ENCODE assay signal across 13 cellular contexts in genomic region chr12:8675471-8676083, GRCh38. TPM values are rescaled to one million over a fixed set of nuclear protein-coding genes. Genes with fewer than 3 reads are reported as not detected.
DNase-seq lines count a peak whose midpoint lies in the region; ATAC-seq, FAIRE-seq and TF ChIP-seq lines count a peak whose summit lies in the region.
"Had no signal": no experiment of that assay in that cellular context is flagged by ENCODE, and none has a peak within 500 bp of the region (broad histone marks: within the 10 kb centered on the region; RNA-seq: fewer than 3 reads in every experiment).

No MANE protein-coding gene starts in this region.

- peaks cover 3 to 18% (median 13%) of the 10 kb centered on the region in 7 donors for H3K9me3 Mint-ChIP-seq in CD14-positive monocyte
- H3K9me3 Mint-ChIP-seq: activated naive CD4-positive, alpha-beta T cell treated with anti-CD3 and anti-CD28 coated beads for 36 hours had no signal

- peak overlapping the region in 1 of 2 donors; percentile 72 for H3K4me3 Mint-ChIP-seq in CD14-positive monocyte
- H3K4me3 Mint-ChIP-seq: activated naive CD4-positive, alpha-beta T cell treated with anti-CD3 and anti-CD28 coated beads for 36 hours had no signal

- no peaks in the 10 kb centered on the region for H3K36me3 ChIP-seq in kidney (ENCODE audit: control insufficient read depth in 1 of 2, insufficient read depth in 2 of 2, low read length in 2 of 2)
- H3K36me3 ChIP-seq: prostate gland had no signal

- ATAC-seq in GM19468 (IDR thresholded peaks at IDR 0.05; ENCODE audit: extremely low read depth, unreplicated experiment), result peak; percentile 26

- no peak overlapping the region for H3K27ac ChIP-seq in kidney (ENCODE audit: low read depth in 2 of 2, low read length in 2 of 2)

- peaks cover 0 to 5% of the 10 kb centered on the region in 2 donors for H3K36me3 Mint-ChIP-seq in CD14-positive monocyte

- TF ChIP-seq CTCF in CD14-positive monocyte (IDR thresholded peaks at IDR 0.05) (no peak), kidney (IDR thresholded peaks at IDR 0.05; ENCODE audit: borderline replicate concordance, extremely low read depth, insufficient read depth) (no peak)

- H3K4me3 ChIP-seq in kidney (ENCODE audit: low read length in 2 of 2), result no peak overlapping the region
- H3K4me3 ChIP-seq: prostate gland had no signal

- peak overlapping the region; percentile 80 to 95 (median 91) for H3K27ac Mint-ChIP-seq in CD14-positive monocyte
- H3K27ac Mint-ChIP-seq: activated naive CD4-positive, alpha-beta T cell treated with anti-CD3 and anti-CD28 coated beads for 36 hours had no signal

- H3K4me1 Mint-ChIP-seq in CD14-positive monocyte, result peaks cover 25% of the 10 kb centered on the region

- intact Hi-C loops in CD14-positive monocyte (cut with micrococcal nuclease), result no loop called here
- intact Hi-C loops in kidney (cut with DNase I), result no loop called here

- peaks cover 0 to 2% of the 10 kb centered on the region in 2 donors for H3K4me1 ChIP-seq in kidney (ENCODE audit: control insufficient read depth in 1 of 2, insufficient read depth in 1 of 2, low read depth in 1 of 2, low read length in 2 of 2)
- H3K4me1 ChIP-seq: prostate gland had no signal

- peak; percentile 37 for FAIRE-seq in kidney (lab: Jason Lieb, UNC)

- peaks cover 0 to 1% (median 1%) of the 10 kb centered on the region in 3 donors for H3K27me3 Mint-ChIP-seq in CD14-positive monocyte (ENCODE audit: low read depth in 3 of 3)

- DNase-seq in CD14-positive monocyte (ENCODE audit: low spot score) (no peak), NOMO-1 treated with dmso at 0.1 percent for 144 hours (lab: John Stamatoyannopoulos, UW; ENCODE audit: unreplicated experiment) (peak; percentile 12), kidney (no peak), iPS-NIHi7 (ENCODE audit: extremely low spot score) (no peak), AG08395 (ENCODE audit: low spot score) (no peak), HT-29 (ENCODE audit: low spot score) (no peak)
- DNase-seq in activated CD4-positive, alpha-beta T cell treated with anti-CD3 and anti-CD28 coated beads for 1 hour, result no peak
- DNase-seq: activated naive CD4-positive, alpha-beta T cell treated with anti-CD3 and anti-CD28 coated beads for 36 hours; caudate nucleus; EL; T1000 had no signal

- no peaks in the 10 kb centered on the region for H3K9me3 ChIP-seq in kidney (ENCODE audit: control insufficient read depth in 1 of 2, low read length in 2 of 2)
- H3K9me3 ChIP-seq: prostate gland had no signal

- no peak overlapping the region for H3K9ac ChIP-seq in kidney (ENCODE audit: low read length in 2 of 2)

RNA-seq across cellular contexts. Expression of gene MFAP5, which starts 13.0 kb away (rescaled TPM):
- not detected for polyA plus RNA-seq in CD14-positive monocyte
- total RNA-seq in kidney, result 0.38 TPM
- 0.52 TPM for polyA plus RNA-seq in kidney (ENCODE audit: insufficient read depth, low read depth, low replicate concordance)
- not detected in 2 replicates for total RNA-seq in HT-29 (2014; rRNA removed; shearing (Covaris generic))
- total RNA-seq: activated naive CD4-positive, alpha-beta T cell treated with anti-CD3 and anti-CD28 coated beads for 36 hours had no signal

RNA-seq across cellular contexts. Expression of gene RIMKLB, which starts 22.2 kb away (rescaled TPM):
- 1 to 10 TPM; 1.0 to 1.2 TPM for polyA plus RNA-seq in CD14-positive monocyte
- 45.5 TPM for total RNA-seq in kidney
- polyA plus RNA-seq in kidney (ENCODE audit: insufficient read depth, low read depth, low replicate concordance), result 38.0 TPM
- not detected in 2 replicates for total RNA-seq in HT-29 (2014; rRNA removed; shearing (Covaris generic))

Comparison
In these comparisons a context has a peak if more than half of its experiments do, and no peak if none do; other contexts are left out.
1. RNA of gene RIMKLB, which starts 22.2 kb away (total RNA-seq): 45.5 TPM in kidney (single experiment); not detected in HT-29; every median in the first group is over 10 times any median in the second.